ENCODE assay signal across 8 cellular contexts in genomic region chr12:107093547-107094448, GRCh38. TPM values are rescaled to one million over a fixed set of nuclear protein-coding genes. Genes with fewer than 3 reads are reported as not detected.
A peak's percentile ranks its signal among the peaks of the same experiment; 100 is the strongest.
DNase-seq lines count a peak whose midpoint lies in the region; ATAC-seq and TF ChIP-seq lines count a peak whose summit lies in the region.

CRY1 (minus strand) TSS chr12:107093549; CDS start chr12:107092961, 588 bp downstream.

- TF ChIP-seq CTCF in GM10266 (IDR thresholded peaks at IDR 0.05; ENCODE audit: control insufficient read depth, insufficient read depth, low read depth, missing control alignments) (no peak), upper lobe of left lung (IDR thresholded peaks at IDR 0.05) (peak in 1 of 6 experiments; percentile 7)

- TF ChIP-seq EP300 in upper lobe of left lung (IDR thresholded peaks at IDR 0.05) = no peak

- ATAC-seq in HG02798 (IDR thresholded peaks at IDR 0.05; ENCODE audit: poor library complexity, unreplicated experiment) (peak; percentile 90), left ventricle myocardium superior (peak; percentile 96), upper lobe of left lung (ENCODE audit: low FRiP score in 2 of 2) (peak; percentile 95 to 98)

- DNase-seq in GM10266 (ENCODE audit: extremely low spot score) (peak; percentile 89), NCI-H1694 (lab: John Stamatoyannopoulos, UW) (peak; percentile 55), left ventricle myocardium superior (peak; percentile 98), posterior vena cava (ENCODE audit: low spot score) (peak; percentile 99), upper lobe of left lung (peak; percentile 91 to 99)

- no peaks in the 10 kb centered on the region for H3K27me3 ChIP-seq in upper lobe of left lung

- H3K9me3 ChIP-seq in upper lobe of left lung = no peaks in the 10 kb centered on the region

- 1% methylated on average over 12 to 50 of the region's 64 CpGs for WGBS in upper lobe of left lung, 2 donors

- H3K27ac ChIP-seq in angular gyrus (ENCODE audit: low read depth, low read length) (peak within 1 kb of the TSS; percentile 100), upper lobe of left lung (peak within 1 kb of the TSS; percentile 91 to 99 (median 96))

- no peaks in the 10 kb centered on the region for H3K36me3 ChIP-seq in upper lobe of left lung

- H3K4me3 ChIP-seq in upper lobe of left lung = peak within 1 kb of the TSS; percentile 62 to 89 (median 74)

- H3K4me1 ChIP-seq in upper lobe of left lung = peaks cover 15 to 29% (median 22%) of the 10 kb centered on the region in 4 donors

- intact Hi-C loops in T-helper 2 cell treated with Interferon-gamma antibody and Interleukin-4, amounts not matched to agents 100 ng/mL and 5 ng/mL, for 36 hours (cut with micrococcal nuclease) = loop anchor here (1.0 to 5.0 kb wide), 11 partner anchors 107 to 1959 kb away; partner anchors contain the start of genes MTERF2, POLR3B, PRDM4 and PWP1
- intact Hi-C loops in left ventricle myocardium superior (cut with micrococcal nuclease) = no loop called here
- intact Hi-C loops in posterior vena cava (cut with DNase I) = loop anchor here in 1 of 2 donors (10.0 kb wide), 1 partner anchor 139 kb away; the partner anchor contains the start of gene TMEM263

- TF ChIP-seq POLR2A in upper lobe of left lung (IDR thresholded peaks at IDR 0.05) = peak in 1 of 4 donors; percentile 11

RNA-seq across cellular contexts. Expression of gene CRY1, which starts in this region (rescaled TPM):
- 11.8 and 14.7 TPM in 2 replicates for total RNA-seq in T-helper 2 cell treated with Interferon-gamma antibody and Interleukin-4, amounts not matched to agents 100 ng/mL and 5 ng/mL, for 36 hours
- total RNA-seq in left ventricle myocardium superior (9.3 TPM), posterior vena cava (10 to 100 TPM; 17.4 to 31.0 TPM), upper lobe of left lung (10 to 100 TPM; 16.6 to 56.6 (median 42.0) TPM)

Comparison
In these comparisons a context has a peak if more than half of its experiments do, and no peak if none do; other contexts are left out.
1. Peak in every context shown above with its lines: DNase-seq, ATAC-seq, H3K4me3 ChIP-seq and H3K27ac ChIP-seq.